In genomic region chr15:65653341-65653740, GRCh38 we compare ENCODE assay signal across 1 cellular context.
TF ChIP-seq lines count a peak whose summit lies in the region.

No MANE protein-coding gene starts in this region.

TF ChIP-seq in GM12878, 131 proteins besides CTCF, POLR2A, EP300 and RAD21:
- TF ChIP-seq ATF2 (IDR thresholded peaks at IDR 0.05; ENCODE audit: low read length) (no peak), EGR1 (IDR thresholded peaks at IDR 0.05; ENCODE audit: borderline replicate concordance in 1 of 2, low read depth in 2 of 2, low read length in 2 of 2) (no peak), CREB1 (IDR thresholded peaks at IDR 0.05; ENCODE audit: low read depth) (no peak), MXI1 (IDR thresholded peaks at IDR 0.05; ENCODE audit: low read depth, low read length) (no peak), RCOR1 (conservative IDR thresholded peaks at IDR 0.05; ENCODE audit: low read depth, low read length) (no peak), HDAC6 (IDR thresholded peaks at IDR 0.05; ENCODE audit: unreplicated experiment) (no peak), IKZF1 (conservative IDR thresholded peaks at IDR 0.05) (no peak), SMC3 (IDR thresholded peaks at IDR 0.05; ENCODE audit: borderline replicate concordance, low read length) (no peak), ETV6 (conservative IDR thresholded peaks at IDR 0.05 in 1 of 2, IDR thresholded peaks at IDR 0.05 in 1 of 2; ENCODE audit: borderline replicate concordance in 1 of 2, low read depth in 1 of 2) (no peak), ZNF384 (IDR thresholded peaks at IDR 0.05; ENCODE audit: borderline replicate concordance, low read depth, low read length) (no peak), TBL1XR1 (IDR thresholded peaks at IDR 0.05; ENCODE audit: low read depth, low read length) (no peak), SMAD5 (IDR thresholded peaks at IDR 0.05; ENCODE audit: low read depth) (no peak), SP1 (IDR thresholded peaks at IDR 0.05; ENCODE audit: low read depth, low read length) (no peak), ZBED1 (IDR thresholded peaks at IDR 0.05; ENCODE audit: borderline replicate concordance) (no peak), PML (IDR thresholded peaks at IDR 0.05; ENCODE audit: low read length) (no peak)
- TF ChIP-seq, protein P1, sequence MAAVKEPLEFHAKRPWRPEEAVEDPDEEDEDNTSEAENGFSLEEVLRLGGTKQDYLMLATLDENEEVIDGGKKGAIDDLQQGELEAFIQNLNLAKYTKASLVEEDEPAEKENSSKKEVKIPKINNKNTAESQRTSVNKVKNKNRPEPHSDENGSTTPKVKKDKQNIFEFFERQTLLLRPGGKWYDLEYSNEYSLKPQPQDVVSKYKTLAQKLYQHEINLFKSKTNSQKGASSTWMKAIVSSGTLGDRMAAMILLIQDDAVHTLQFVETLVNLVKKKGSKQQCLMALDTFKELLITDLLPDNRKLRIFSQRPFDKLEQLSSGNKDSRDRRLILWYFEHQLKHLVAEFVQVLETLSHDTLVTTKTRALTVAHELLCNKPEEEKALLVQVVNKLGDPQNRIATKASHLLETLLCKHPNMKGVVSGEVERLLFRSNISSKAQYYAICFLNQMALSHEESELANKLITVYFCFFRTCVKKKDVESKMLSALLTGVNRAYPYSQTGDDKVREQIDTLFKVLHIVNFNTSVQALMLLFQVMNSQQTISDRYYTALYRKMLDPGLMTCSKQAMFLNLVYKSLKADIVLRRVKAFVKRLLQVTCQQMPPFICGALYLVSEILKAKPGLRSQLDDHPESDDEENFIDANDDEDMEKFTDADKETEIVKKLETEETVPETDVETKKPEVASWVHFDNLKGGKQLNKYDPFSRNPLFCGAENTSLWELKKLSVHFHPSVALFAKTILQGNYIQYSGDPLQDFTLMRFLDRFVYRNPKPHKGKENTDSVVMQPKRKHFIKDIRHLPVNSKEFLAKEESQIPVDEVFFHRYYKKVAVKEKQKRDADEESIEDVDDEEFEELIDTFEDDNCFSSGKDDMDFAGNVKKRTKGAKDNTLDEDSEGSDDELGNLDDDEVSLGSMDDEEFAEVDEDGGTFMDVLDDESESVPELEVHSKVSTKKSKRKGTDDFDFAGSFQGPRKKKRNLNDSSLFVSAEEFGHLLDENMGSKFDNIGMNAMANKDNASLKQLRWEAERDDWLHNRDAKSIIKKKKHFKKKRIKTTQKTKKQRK (IDR thresholded peaks at IDR 0.05; ENCODE audit: low read depth, low read length) = no peak
- TF ChIP-seq, protein P2, sequence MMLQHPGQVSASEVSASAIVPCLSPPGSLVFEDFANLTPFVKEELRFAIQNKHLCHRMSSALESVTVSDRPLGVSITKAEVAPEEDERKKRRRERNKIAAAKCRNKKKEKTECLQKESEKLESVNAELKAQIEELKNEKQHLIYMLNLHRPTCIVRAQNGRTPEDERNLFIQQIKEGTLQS (IDR thresholded peaks at IDR 0.05; ENCODE audit: borderline replicate concordance, extremely low read depth, low read depth, low read length) = no peak
